8 cellular contexts compared by ENCODE assay signal in the genomic region with DNA sequence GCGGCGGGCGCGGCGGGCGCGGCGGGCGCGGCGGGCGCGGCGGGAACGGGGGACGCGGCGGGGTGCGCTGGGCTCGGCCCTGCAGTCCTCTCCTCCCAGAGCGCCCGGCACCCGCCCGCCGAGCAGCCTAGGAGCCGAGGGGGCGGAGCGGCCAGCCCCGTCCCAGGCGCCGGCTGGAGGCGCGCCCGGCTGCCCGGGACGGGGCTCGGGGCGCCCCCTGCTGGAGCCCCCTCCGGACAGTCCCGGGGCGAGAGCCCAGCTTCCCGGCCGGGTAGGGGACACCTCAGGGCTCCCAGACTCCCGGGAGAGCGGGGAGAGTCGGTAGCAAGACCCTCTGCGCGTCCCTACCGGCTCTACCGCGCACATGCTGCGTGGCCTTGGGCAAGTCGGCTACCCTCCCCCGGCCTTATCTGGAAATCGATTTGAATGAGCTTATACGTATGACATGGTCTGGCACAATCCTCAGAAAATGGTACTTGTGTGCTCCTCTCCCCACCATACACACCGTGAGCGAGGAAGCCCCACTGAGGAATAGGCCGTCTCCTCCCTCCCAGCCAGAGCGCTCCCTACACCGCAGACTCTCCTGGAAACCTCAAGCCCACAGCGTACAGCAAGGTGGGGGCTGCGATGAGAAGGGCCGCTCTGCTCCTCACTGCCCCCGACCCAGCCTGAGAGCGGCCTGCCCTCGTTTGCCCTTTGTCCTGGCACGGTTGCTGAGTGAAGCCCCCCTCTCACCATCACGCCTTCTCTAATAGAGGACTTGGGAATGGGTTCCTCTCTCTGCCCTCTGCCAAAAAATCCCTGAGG. TPM values are rescaled to one million over a fixed set of nuclear protein-coding genes. Genes with fewer than 3 reads are reported as not detected.
DNase-seq lines count a peak whose midpoint lies in the region; ATAC-seq and TF ChIP-seq lines count a peak whose summit lies in the region.

A gene (minus strand): TSS at position 139 of the 807 bp plus-strand sequence. CDS start 6,224 bp downstream, outside the sequence.

- H2AK5ac ChIP-seq in mesenchymal stem cell (ENCODE audit: low read length, severe bottlenecking), result no peak within 1 kb of the TSS

- no peak within 1 kb of the TSS for H2BK120ac ChIP-seq in mesenchymal stem cell (ENCODE audit: low read depth, low read length)

- H3K9me2 ChIP-seq in HCT116 (ENCODE audit: insufficient read depth), result no peaks in the 10 kb centered on the region

- H3K9me3 ChIP-seq in HCT116 (ENCODE audit: control insufficient read depth in 1 of 2, insufficient read depth in 1 of 2, low read depth in 1 of 2, low read length in 2 of 2) (no peaks in the 10 kb centered on the region), mesenchymal stem cell (ENCODE audit: control insufficient read depth, low read length) (no peaks in the 10 kb centered on the region)

- peak; percentile 61 for TF ChIP-seq RAD21 in HCT116 (IDR thresholded peaks at IDR 0.05; ENCODE audit: low read depth)

- H3K14ac ChIP-seq in mesenchymal stem cell (ENCODE audit: low read length in 2 of 2), result peak within 1 kb of the TSS in 1 of 2 experiments; percentile 44

- H3K4me1 ChIP-seq in HCT116 (ENCODE audit: control insufficient read depth in 1 of 2, insufficient read depth in 2 of 2, low read length in 2 of 2) (peaks cover 5 to 14% of the 10 kb centered on the region in 2 experiments; a peak in 2 of 4 replicates), mesenchymal stem cell (ENCODE audit: control insufficient read depth, insufficient read depth, low read depth, low read length) (peaks cover 25% of the 10 kb centered on the region)

- ATAC-seq in HCT116 (peak; percentile 96), GM21423 (IDR thresholded peaks at IDR 0.05; ENCODE audit: unreplicated experiment) (no peak)
- ATAC-seq in effector memory CD8-positive, alpha-beta T cell (replicated peaks), result peak; percentile 89

- BruUV-seq in HCT116 (replicated peaks; lab: Mats Ljungman, UMichigan), result no TSS peak

- no peak within 1 kb of the TSS for H2BK12ac ChIP-seq in mesenchymal stem cell (ENCODE audit: low read length in 2 of 2)

- DNase-seq in G401 (ENCODE audit: low spot score) (peak; percentile 40), HCT116 (ENCODE audit: low read depth, low spot score) (peak; percentile 21), NCI-H774 (lab: John Stamatoyannopoulos, UW) (peak; percentile 49), mesenchymal stem cell (peak; percentile 49)
- DNase-seq in activated CD8-positive, alpha-beta memory T cell treated with anti-CD3 and anti-CD28 coated beads for 24 hours, result peak; percentile 91
- DNase-seq in effector memory CD8-positive, alpha-beta T cell, result peak; percentile 60 to 71 (median 70)
- peak; percentile 50 for DNase-seq in stimulated activated CD8-positive, alpha-beta memory T cell treated with anti-CD3 and anti-CD28 coated beads, Interleukin-12 subunit alpha, Interleukin-12 subunit beta, amount 100 ng/mL, for 1 hour (ENCODE audit: low read depth)

- POLR2A ChIA-PET in HCT116 (lab: Charles Lee), result interaction anchor here (0.7 kb wide), 1 partner anchor 10 kb away, joined by 3 read pairs; no protein-coding TSS in a partner anchor

- peak within 1 kb of the TSS; percentile 39; the same call in 1 of the 2 replicates for H3K27ac ChIP-seq in HCT116 (ENCODE audit: low read depth, low read length)
- H3K27ac ChIP-seq in mesenchymal stem cell (ENCODE audit: low read length, poor library complexity, severe bottlenecking), result no peak within 1 kb of the TSS

- H3K4me1 Mint-ChIP-seq in effector memory CD8-positive, alpha-beta T cell (ENCODE audit: low read depth in 2 of 2), result peaks cover 5 to 12% of the 10 kb centered on the region in 2 donors

- H2AFZ ChIP-seq in HCT116 (ENCODE audit: low read depth, low read length, poor library complexity, severe bottlenecking), result peak within 1 kb of the TSS; percentile 85
- H2AFZ ChIP-seq in mesenchymal stem cell (ENCODE audit: low read depth, low read length), result peak within 1 kb of the TSS; percentile 2

- peak within 1 kb of the TSS in 1 of 2 experiments; percentile 16 for H3K23ac ChIP-seq in mesenchymal stem cell (ENCODE audit: low read length in 2 of 2)

- intact Hi-C loops in HCT116 (cut with micrococcal nuclease), result loop anchor here (1.0 to 10.0 kb wide), 3 partner anchors 101 to 294 kb away; no protein-coding TSS in a partner anchor

- RAD21 ChIA-PET in HCT116 (lab: Charles Lee; ENCODE audit: low non-redundant PET in 1 of 2, low total read pairs in 2 of 2, uncharacterized antibody in 2 of 2, unreplicated experiment in 2 of 2), result interaction anchor here (1.0 to 1.2 kb wide), 3 partner anchors 294 to 437 kb away, joined by 3 to 4 read pairs (median 4); no protein-coding TSS in a partner anchor

- H3K4me3 Mint-ChIP-seq in effector memory CD8-positive, alpha-beta T cell, result peak within 1 kb of the TSS; percentile 76 to 81

- H3K36me3 ChIP-seq in HCT116 (ENCODE audit: control insufficient read depth in 1 of 2, insufficient read depth in 2 of 2, low read length in 2 of 2) (no peaks in the 10 kb centered on the region), mesenchymal stem cell (ENCODE audit: control insufficient read depth in 1 of 2, insufficient read depth in 2 of 2, low read depth in 1 of 2, low read length in 2 of 2) (no peaks in the 10 kb centered on the region)

- no peak for TF ChIP-seq POLR2A in HCT116 (IDR thresholded peaks at IDR 0.05; ENCODE audit: borderline replicate concordance, extremely low read depth, insufficient read depth, insufficient read length)

- peak within 1 kb of the TSS; percentile 47 for H3K9ac ChIP-seq in HCT116 (ENCODE audit: low read length)
- peak within 1 kb of the TSS; percentile 83 for H3K9ac ChIP-seq in mesenchymal stem cell (ENCODE audit: low read length)

- peak within 1 kb of the TSS; percentile 14 for H4K8ac ChIP-seq in mesenchymal stem cell (ENCODE audit: low read length)

- no peak within 1 kb of the TSS for H2BK15ac ChIP-seq in mesenchymal stem cell (ENCODE audit: low read depth, poor library complexity, severe bottlenecking)

- no peak within 1 kb of the TSS for H3K4ac ChIP-seq in mesenchymal stem cell (ENCODE audit: low read depth in 1 of 2, low read length in 2 of 2)

- H3K4me3 ChIP-seq in HCT116 (replicated peaks in 1 of 2; ENCODE audit: low read depth in 1 of 2, low read length in 2 of 2) (peak within 1 kb of the TSS; percentile 41 to 58), mesenchymal stem cell (ENCODE audit: insufficient read depth in 1 of 2, low read depth in 1 of 2, low read length in 2 of 2) (peak within 1 kb of the TSS; percentile 61 to 80)

- in situ Hi-C loops in G401 (cut with HindIII; ENCODE audit: low sequenced_read_pairs), result no loop called here

- H3K79me2 ChIP-seq in HCT116 (ENCODE audit: insufficient read depth, low read length), result no peaks in the 10 kb centered on the region

- H2BK5ac ChIP-seq in mesenchymal stem cell (ENCODE audit: low read depth, low read length, poor library complexity, severe bottlenecking), result no peak within 1 kb of the TSS

- H3K27me3 Mint-ChIP-seq in effector memory CD8-positive, alpha-beta T cell, result peaks cover 0 to 8% of the 10 kb centered on the region in 2 donors

- peak within 1 kb of the TSS; percentile 66 to 87 for H3K27ac Mint-ChIP-seq in effector memory CD8-positive, alpha-beta T cell

- H3K27me3 ChIP-seq in HCT116 (ENCODE audit: insufficient read depth, low read length), result no peaks in the 10 kb centered on the region
- H3K27me3 ChIP-seq in mesenchymal stem cell (ENCODE audit: control insufficient read depth in 1 of 2, insufficient read depth in 1 of 2, low read length in 2 of 2), result peaks cover 23 to 70% of the 10 kb centered on the region in 2 experiments

- TF ChIP-seq CTCF in HCT116 (IDR thresholded peaks at IDR 0.05 in 2 of 3, conservative IDR thresholded peaks at IDR 0.05 in 1 of 3; ENCODE audit: borderline replicate concordance in 1 of 3, insufficient read depth in 1 of 3, low read depth in 2 of 3, low read length in 2 of 3), result peak; percentile 54 to 73 (median 62); a peak in 5 of 6 replicates

- H3K79me1 ChIP-seq in mesenchymal stem cell (replicated peaks; ENCODE audit: low read length, poor library complexity, severe bottlenecking), result no peaks in the 10 kb centered on the region

- H4K20me1 ChIP-seq in HCT116 (ENCODE audit: insufficient read depth), result no peaks in the 10 kb centered on the region

- peak within 1 kb of the TSS; percentile 20 for H4K91ac ChIP-seq in mesenchymal stem cell (ENCODE audit: low read length)

- H3K9me3 Mint-ChIP-seq in effector memory CD8-positive, alpha-beta T cell, result no peaks in the 10 kb centered on the region

- no peak within 1 kb of the TSS for H3K18ac ChIP-seq in mesenchymal stem cell (ENCODE audit: low read depth in 1 of 2, low read length in 2 of 2)

- CTCF ChIA-PET in HCT116 (lab: Charles Lee), result interaction anchor here (0.6 to 2.3 kb wide), 15 partner anchors 8 to 580 kb away, joined by 3 to 29 read pairs (median 3); no protein-coding TSS in a partner anchor

- no peaks in the 10 kb centered on the region for H3K36me3 Mint-ChIP-seq in effector memory CD8-positive, alpha-beta T cell (ENCODE audit: insufficient read depth)

- 5% methylated on average over 44 of the region's 69 CpGs for WGBS in mesenchymal stem cell

- H3K4me2 ChIP-seq in HCT116 (ENCODE audit: low read length) (peak within 1 kb of the TSS; percentile 76), mesenchymal stem cell (ENCODE audit: low read length, poor library complexity, severe bottlenecking) (peak within 1 kb of the TSS; percentile 62)

TF ChIP-seq in HCT116, 20 proteins besides CTCF, POLR2A, EP300 and RAD21:
- TF ChIP-seq EZH2phosphoT487 (IDR thresholded peaks at IDR 0.05; ENCODE audit: borderline replicate concordance), result no peak
- no peak for TF ChIP-seq ZNF274 (IDR thresholded peaks at IDR 0.05; ENCODE audit: low read depth, low read length)
- TF ChIP-seq YY1 (IDR thresholded peaks at IDR 0.05; ENCODE audit: extremely low read depth, insufficient replicate concordance, low read depth, low read length), result peak; percentile 25
- peak; percentile 38 for TF ChIP-seq POLR2AphosphoS5 (IDR thresholded peaks at IDR 0.05; ENCODE audit: low read depth, low read length)
- TF ChIP-seq, protein P1, sequence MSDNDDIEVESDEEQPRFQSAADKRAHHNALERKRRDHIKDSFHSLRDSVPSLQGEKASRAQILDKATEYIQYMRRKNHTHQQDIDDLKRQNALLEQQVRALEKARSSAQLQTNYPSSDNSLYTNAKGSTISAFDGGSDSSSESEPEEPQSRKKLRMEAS (IDR thresholded peaks at IDR 0.05), result no peak

RNA-seq across cellular contexts. Expression of the gene that starts here (rescaled TPM):
- total RNA-seq in G401 (2014; rRNA removed; shearing (Covaris generic)), result 24.4 and 26.9 TPM in 2 replicates
- total RNA-seq in HCT116 (2021; ENCODE audit: unreplicated experiment), result 4.8 TPM
- 2.9 and 3.2 TPM in 2 replicates for polyA plus RNA-seq in HCT116 (2012)
- 0.10 TPM for polyA plus RNA-seq in mesenchymal stem cell (2013, experiment 1 of 2)
- 0.12 TPM for polyA plus RNA-seq in mesenchymal stem cell (2013, experiment 2 of 2)

Comparison
In these comparisons a context has a peak if more than half of its experiments do, and no peak if none do; other contexts are left out.
1. DNase-seq: peak in every context shown above with its lines; median percentile 91 in activated CD8-positive, alpha-beta memory T cell treated with anti-CD3 and anti-CD28 coated beads for 24 hours; 70 in effector memory CD8-positive, alpha-beta T cell; 50 in stimulated activated CD8-positive, alpha-beta memory T cell treated with anti-CD3 and anti-CD28 coated beads, Interleukin-12 subunit alpha, Interleukin-12 subunit beta, amount 100 ng/mL, for 1 hour; 49 in NCI-H774; 49 in mesenchymal stem cell; 40 in G401; 21 in HCT116.